In genomic region chr22:29049655-29050263, GRCh38 we compare ENCODE assay signal across 1 cellular context.
TF ChIP-seq lines count a peak whose summit lies in the region.

No MANE protein-coding gene starts in this region.

TF ChIP-seq in GM23338, 12 proteins besides CTCF, POLR2A, EP300 and RAD21 (continued from another document):
- no peak for TF ChIP-seq REST (IDR thresholded peaks at IDR 0.05; ENCODE audit: unreplicated experiment)
